Comparison of ENCODE assay signal across 1 cellular context in the genomic region with DNA sequence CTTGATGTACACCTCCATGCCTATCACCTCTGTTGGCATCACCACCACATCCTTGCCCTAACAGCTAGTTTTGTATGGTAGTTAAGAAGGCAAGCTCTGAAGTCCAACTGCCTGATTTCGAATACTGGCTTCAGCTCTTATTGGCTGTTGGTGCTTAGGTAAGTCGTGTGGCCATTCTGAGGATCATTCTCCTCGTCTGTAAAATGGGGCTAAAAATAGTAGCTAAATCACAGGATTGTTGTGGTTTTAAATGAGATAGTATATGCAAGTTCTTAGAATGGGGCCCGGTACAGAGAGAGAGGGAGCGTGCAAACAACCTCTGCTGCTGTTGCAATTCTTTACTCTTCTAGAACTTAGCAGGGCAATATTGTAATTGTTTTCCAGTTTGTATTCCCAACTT.
TF ChIP-seq lines count a peak whose summit lies in the region.

No MANE protein-coding gene starts in this region.

TF ChIP-seq in K562, 482 proteins besides CTCF, POLR2A, EP300 and RAD21:
- TF ChIP-seq ZNF398 (CRISPR knock-in tag; IDR thresholded peaks at IDR 0.05) (no peak), RBM25 (IDR thresholded peaks at IDR 0.05; ENCODE audit: low read depth, low read length, severe bottlenecking) (peak; percentile 46), BCOR (IDR thresholded peaks at IDR 0.05) (peak; percentile 51; the same call in 1 of the 2 replicates), ZNF316 (IDR thresholded peaks at IDR 0.05) (no peak), KDM1A (IDR thresholded peaks at IDR 0.05) (peak in 1 of 2 experiments; percentile 27; a peak in 1 of 4 replicates), SMARCA5 (IDR thresholded peaks at IDR 0.05) (0 out of 2 replicates have a peak, but pooled peaks have one; percentile 23), HIVEP1 (CRISPR knock-in tag; IDR thresholded peaks at IDR 0.05) (no peak), DPF2 (IDR thresholded peaks at IDR 0.05) (no peak)
- TF ChIP-seq, protein P1, sequence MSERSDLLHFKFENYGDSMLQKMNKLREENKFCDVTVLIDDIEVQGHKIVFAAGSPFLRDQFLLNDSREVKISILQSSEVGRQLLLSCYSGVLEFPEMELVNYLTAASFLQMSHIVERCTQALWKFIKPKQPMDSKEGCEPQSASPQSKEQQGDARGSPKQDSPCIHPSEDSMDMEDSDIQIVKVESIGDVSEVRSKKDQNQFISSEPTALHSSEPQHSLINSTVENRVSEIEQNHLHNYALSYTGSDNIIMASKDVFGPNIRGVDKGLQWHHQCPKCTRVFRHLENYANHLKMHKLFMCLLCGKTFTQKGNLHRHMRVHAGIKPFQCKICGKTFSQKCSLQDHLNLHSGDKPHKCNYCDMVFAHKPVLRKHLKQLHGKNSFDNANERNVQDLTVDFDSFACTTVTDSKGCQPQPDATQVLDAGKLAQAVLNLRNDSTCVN (CRISPR knock-in tag; IDR thresholded peaks at IDR 0.05), result no peak
TF ChIP-seq in K562: peak in this region for 4.
